7 cellular contexts compared by ENCODE assay signal in the genomic region with DNA sequence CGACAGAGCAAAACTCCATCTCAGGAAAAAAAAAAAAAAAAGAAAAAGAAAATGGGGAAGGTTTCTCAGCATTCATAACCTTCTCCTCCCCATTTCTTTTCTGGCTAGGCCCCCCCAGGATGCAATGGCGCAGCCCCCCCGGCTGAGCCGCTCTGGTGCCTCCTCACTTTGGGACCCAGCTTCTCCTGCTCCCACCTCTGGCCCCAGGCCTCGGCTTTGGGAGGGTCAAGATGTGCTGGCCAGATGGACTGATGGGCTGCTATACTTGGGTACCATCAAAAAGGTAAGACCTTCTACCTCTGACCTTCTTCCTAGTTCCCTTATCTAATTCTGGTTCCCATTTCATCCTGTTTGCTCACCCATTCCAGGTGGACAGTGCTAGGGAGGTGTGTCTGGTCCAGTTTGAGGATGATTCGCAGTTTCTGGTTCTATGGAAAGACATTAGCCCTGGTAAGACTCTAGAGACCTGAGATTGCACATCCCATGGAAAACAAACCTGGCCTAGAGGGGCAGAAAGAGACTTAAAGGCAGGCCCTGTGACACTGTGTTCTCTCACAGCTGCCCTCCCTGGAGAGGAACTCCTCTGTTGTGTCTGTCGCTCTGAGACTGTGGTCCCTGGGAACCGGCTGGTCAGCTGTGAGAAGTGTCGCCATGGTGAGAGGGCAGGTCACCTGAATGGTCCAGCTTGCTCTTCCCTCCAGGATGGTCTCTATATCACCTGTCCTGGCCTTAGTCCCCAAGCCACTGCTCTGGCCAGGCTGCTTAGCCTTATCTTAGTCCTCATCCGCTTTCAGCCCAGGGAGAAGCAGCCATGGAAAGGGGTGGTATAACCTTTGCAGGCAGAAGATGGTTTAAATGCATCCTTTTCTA. TPM values are rescaled to one million over a fixed set of nuclear protein-coding genes. Genes with fewer than 3 reads are reported as not detected.
DNase-seq lines count a peak whose midpoint lies in the region; ATAC-seq and TF ChIP-seq lines count a peak whose summit lies in the region.
"Had no signal": no experiment of that assay in that cellular context is flagged by ENCODE, and none has a peak within 500 bp of the region (broad histone marks: within the 10 kb centered on the region; RNA-seq: fewer than 3 reads in every experiment).

No MANE protein-coding gene starts in this region.

- no peak overlapping the region for H3K27ac ChIP-seq in endodermal cell (ENCODE audit: low read depth, low read length)
- H3K27ac ChIP-seq in testis = peak overlapping the region; percentile 99 to 100

- H3K4me1 ChIP-seq in endodermal cell (ENCODE audit: control insufficient read depth, insufficient read depth, low read length) = no peaks in the 10 kb centered on the region
- H3K4me1 ChIP-seq in testis = peaks cover 35% of the 10 kb centered on the region

- ATAC-seq in GM19463 (IDR thresholded peaks at IDR 0.05; ENCODE audit: unreplicated experiment) = no peak

- H3K36me3 Mint-ChIP-seq in activated T-cell treated with anti-CD3 and anti-CD28 coated beads, Interleukin-2, amount 50 U/mL, for 24 hours (ENCODE audit: low read depth) = peaks cover 79% of the 10 kb centered on the region
- peaks cover 47% of the 10 kb centered on the region for H3K36me3 Mint-ChIP-seq in endodermal cell (ENCODE audit: low read depth)

- H3K9me3 Mint-ChIP-seq in activated T-cell treated with anti-CD3 and anti-CD28 coated beads, Interleukin-2, amount 50 U/mL, for 24 hours = no peaks in the 10 kb centered on the region
- no peaks in the 10 kb centered on the region for H3K9me3 Mint-ChIP-seq in endodermal cell

- H3K27me3 ChIP-seq in endodermal cell (ENCODE audit: control insufficient read depth, insufficient read depth, low read length, poor library complexity, severe bottlenecking) (no peaks in the 10 kb centered on the region), testis (no peaks in the 10 kb centered on the region)

- peak overlapping the region; percentile 95 for H3K4me3 ChIP-seq in endodermal cell (ENCODE audit: low read length)
- H3K4me3 ChIP-seq in testis = no peak overlapping the region

- TF ChIP-seq CTCF in endodermal cell (conservative IDR thresholded peaks at IDR 0.05) = no peak
- TF ChIP-seq CTCF in testis (IDR thresholded peaks at IDR 0.05) = no peak

- peak overlapping the region; percentile 81 for H3K4me3 Mint-ChIP-seq in activated T-cell treated with anti-CD3 and anti-CD28 coated beads, Interleukin-2, amount 50 U/mL, for 24 hours
- peak overlapping the region; percentile 69 for H3K4me3 Mint-ChIP-seq in endodermal cell

- no peak overlapping the region for H3K9ac ChIP-seq in endodermal cell (ENCODE audit: extremely low read depth, low read length, poor library complexity, severe bottlenecking)

- H3K4me1 Mint-ChIP-seq in activated T-cell treated with anti-CD3 and anti-CD28 coated beads, Interleukin-2, amount 50 U/mL, for 24 hours (ENCODE audit: low read depth) = peaks cover 66% of the 10 kb centered on the region
- H3K4me1 Mint-ChIP-seq in endodermal cell = peaks cover 29% of the 10 kb centered on the region

- H3K36me3 ChIP-seq in endodermal cell (ENCODE audit: control insufficient read depth, insufficient read depth, low read length) (peaks cover 56% of the 10 kb centered on the region), testis (ENCODE audit: low read depth, missing control alignments) (no peaks in the 10 kb centered on the region)

- peak overlapping the region; percentile 99 for H3K27ac Mint-ChIP-seq in activated T-cell treated with anti-CD3 and anti-CD28 coated beads, Interleukin-2, amount 50 U/mL, for 24 hours
- peak overlapping the region; percentile 49 for H3K27ac Mint-ChIP-seq in endodermal cell

- DNase-seq in activated T-cell treated with anti-CD3 and anti-CD28 coated beads, Interleukin-2, amount 50 U/mL, for 24 hours = no peak
- DNase-seq in activated T-cell treated with anti-CD3 and anti-CD28 coated beads, Interleukin-2, amount 50 U/mL, for 1 hour = no peak
- DNase-seq in endodermal cell (no peak), testis (no peak), NCI-H2196 treated with DMSO at 0.1 percent for 48 hours (lab: John Stamatoyannopoulos, UW; ENCODE audit: unreplicated experiment) (no peak)
- DNase-seq: erythroblast had no signal

- TF ChIP-seq POLR2A in testis (IDR thresholded peaks at IDR 0.05) = no peak

- H3K27me3 Mint-ChIP-seq in activated T-cell treated with anti-CD3 and anti-CD28 coated beads, Interleukin-2, amount 50 U/mL, for 24 hours = no peaks in the 10 kb centered on the region
- no peaks in the 10 kb centered on the region for H3K27me3 Mint-ChIP-seq in endodermal cell (ENCODE audit: insufficient read depth)

- no peaks in the 10 kb centered on the region for H3K9me3 ChIP-seq in endodermal cell (ENCODE audit: control insufficient read depth, low read length)
- no peaks in the 10 kb centered on the region for H3K9me3 ChIP-seq in testis

- WGBS in endodermal cell (ENCODE audit: insufficient coverage in 1 of 2, insufficient read length in 1 of 2), 2 experiments = 85 to 91% methylated on average over 2 to 9 of the region's 10 CpGs
- 81 to 84% methylated on average over 10 of the region's 10 CpGs for WGBS in testis, 2 donors

- intact Hi-C loops in testis (cut with DNase I; ENCODE audit: low total_unique reads) = loop anchor here (10.0 kb wide), 1 partner anchor 98 kb away; the partner anchor contains the start of genes TAPBP and ZBTB22

RNA-seq across cellular contexts. Expression of gene PHF1, which starts 1.6 kb away (rescaled TPM):
- total RNA-seq in endodermal cell (10 to 100 TPM; 71.4 to 75.7 TPM), testis (100 to 1,000 TPM; 184 to 218 TPM)
- polyA plus RNA-seq in endodermal cell (2013, experiment 1 of 2) = 71.2 TPM
- polyA plus RNA-seq in endodermal cell (2013, experiment 2 of 2) = 61.2 TPM
- 216 TPM for polyA plus RNA-seq in testis (ENCODE audit: insufficient read depth, low read depth, low replicate concordance)

RNA-seq across cellular contexts. Expression of gene CUTA, which starts 5.5 kb away (rescaled TPM):
- total RNA-seq in endodermal cell = 100 to 1,000 TPM; 198 to 219 TPM
- 232 TPM for polyA plus RNA-seq in endodermal cell (2013, experiment 1 of 2)
- 195 TPM for polyA plus RNA-seq in endodermal cell (2013, experiment 2 of 2)
- 100 to 1,000 TPM; 139 to 146 TPM for total RNA-seq in testis
- 132 TPM for polyA plus RNA-seq in testis (ENCODE audit: insufficient read depth, low read depth, low replicate concordance)

RNA-seq across cellular contexts. Expression of gene SYNGAP1, which starts 7.5 kb away (rescaled TPM):
- 10 to 100 TPM; 90.2 to 94.2 TPM for total RNA-seq in endodermal cell
- 63.4 TPM for polyA plus RNA-seq in endodermal cell (2013, experiment 1 of 2)
- polyA plus RNA-seq in endodermal cell (2013, experiment 2 of 2) = 54.7 TPM
- 10 to 100 TPM; 29.4 to 43.9 TPM for total RNA-seq in testis
- polyA plus RNA-seq in testis (ENCODE audit: insufficient read depth, low read depth, low replicate concordance) = 31.5 TPM

RNA-seq across cellular contexts. Expression of gene KIFC1, which starts 20.8 kb away (rescaled TPM):
- 10 to 100 TPM; 56.6 to 94.3 TPM for total RNA-seq in endodermal cell
- 99.2 TPM for polyA plus RNA-seq in endodermal cell (2013, experiment 1 of 2)
- polyA plus RNA-seq in endodermal cell (2013, experiment 2 of 2) = 95.4 TPM
- total RNA-seq in testis = 10 to 100 TPM; 19.8 to 22.5 TPM
- 20.2 TPM for polyA plus RNA-seq in testis (ENCODE audit: insufficient read depth, low read depth, low replicate concordance)

RNA-seq across cellular contexts. Expression of gene ZBTB9, which starts 42.0 kb away (rescaled TPM):
- total RNA-seq in endodermal cell (10 to 100 TPM; 18.0 to 20.6 TPM), testis (10 to 100 TPM; 15.2 to 15.7 TPM)
- 14.1 TPM for polyA plus RNA-seq in endodermal cell (2013, experiment 1 of 2)
- polyA plus RNA-seq in endodermal cell (2013, experiment 2 of 2) = 12.5 TPM
- 16.9 TPM for polyA plus RNA-seq in testis (ENCODE audit: insufficient read depth, low read depth, low replicate concordance)
